In the genomic region with DNA sequence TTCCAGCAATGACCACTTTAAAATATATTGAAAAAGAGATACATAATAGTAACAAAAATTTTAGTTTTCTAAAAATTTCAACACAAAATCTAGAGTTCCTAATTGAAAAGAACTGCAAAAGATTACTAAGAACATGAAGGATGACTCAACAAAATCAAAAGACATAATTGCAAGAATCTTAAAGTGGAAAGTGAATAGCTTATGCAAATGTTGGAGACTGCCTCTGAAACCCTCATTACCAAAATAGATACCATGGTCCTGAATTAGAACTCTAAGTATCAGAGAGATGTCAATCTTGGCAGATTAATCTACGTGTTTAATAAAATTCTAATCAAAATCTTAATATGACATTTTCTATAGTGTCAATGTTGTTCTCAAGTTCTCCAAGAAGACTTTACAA, we compare ENCODE assay signal across 15 cellular contexts.
DNase-seq lines count a peak whose midpoint lies in the region; ATAC-seq, FAIRE-seq and TF ChIP-seq lines count a peak whose summit lies in the region.
"Had no signal": no experiment of that assay in that cellular context is flagged by ENCODE, and none has a peak within 500 bp of the region (broad histone marks: within the 10 kb centered on the region; RNA-seq: fewer than 3 reads in every experiment).

No MANE protein-coding gene starts in this region.

- H3K4me1 ChIP-seq in A549: no peaks in the 10 kb centered on the region
- no peaks in the 10 kb centered on the region for H3K4me1 ChIP-seq in upper lobe of left lung
- H3K4me1 ChIP-seq: tibial artery had no signal

- H3K4me2 ChIP-seq in A549: no peak overlapping the region

- H3K27ac ChIP-seq in A549: no peak overlapping the region
- H3K27ac ChIP-seq in upper lobe of left lung: no peak overlapping the region
- H3K27ac ChIP-seq: ovary, SK-N-MC, tibial artery had no signal

- CTCF ChIA-PET in A549 (lab: Yijun Ruan, JAX): no interaction called here

- 11% methylated on average over 1 of the region's 1 CpG for WGBS in A549 (ENCODE audit: missing lambda C conversion rate)
- WGBS in upper lobe of left lung, 2 donors: 91 to 95% methylated on average over 1 of the region's 1 CpG

- DNase-seq in A549 (ENCODE audit: low read depth in 1 of 2, low spot score in 1 of 2): no peak
- no peak for DNase-seq in foreskin melanocyte
- DNase-seq in NCI-H1694 treated with DMSO at 0.1 percent for 48 hours (lab: John Stamatoyannopoulos, UW): no peak
- no peak for DNase-seq in upper lobe of left lung
- DNase-seq in middle frontal gyrus (ENCODE audit: extremely low spot score, low spot score): no peak
- DNase-seq: 8988T, NCI-H2107, ovary, tibial artery had no signal

- no peaks in the 10 kb centered on the region for H3K36me3 ChIP-seq in upper lobe of left lung
- H3K36me3 ChIP-seq: ovary, tibial artery had no signal

- H3K9me3 ChIP-seq in A549: no peaks in the 10 kb centered on the region
- no peaks in the 10 kb centered on the region for H3K9me3 ChIP-seq in upper lobe of left lung
- H3K9me3 ChIP-seq: ovary, tibial artery had no signal

- TF ChIP-seq CTCF in A549 (IDR thresholded peaks at IDR 0.05): no peak
- no peak for TF ChIP-seq CTCF in upper lobe of left lung (IDR thresholded peaks at IDR 0.05)

- TF ChIP-seq EP300 in A549 (IDR thresholded peaks at IDR 0.05): no peak
- TF ChIP-seq EP300 in upper lobe of left lung (IDR thresholded peaks at IDR 0.05): no peak

- TF ChIP-seq RAD21 in A549 (conservative IDR thresholded peaks at IDR 0.05 in 1 of 2, IDR thresholded peaks at IDR 0.05 in 1 of 2): no peak

- POLR2A ChIA-PET in A549 (lab: Yijun Ruan, JAX): no interaction called here

- H3K4me3 ChIP-seq in A549 (no peak overlapping the region), upper lobe of left lung (no peak overlapping the region)
- H3K4me3 ChIP-seq: ovary, SK-N-MC, tibial artery had no signal

- TF ChIP-seq POLR2A in A549 (IDR thresholded peaks at IDR 0.05; ENCODE audit: low read length) (no peak), upper lobe of left lung (IDR thresholded peaks at IDR 0.05) (no peak)

- ATAC-seq in A549: no peak
- ATAC-seq in GM19328 (IDR thresholded peaks at IDR 0.05; ENCODE audit: unreplicated experiment): peak; percentile 87
- ATAC-seq in HG02610 (IDR thresholded peaks at IDR 0.05; ENCODE audit: unreplicated experiment): peak; percentile 92
- ATAC-seq in HG03354 (IDR thresholded peaks at IDR 0.05; ENCODE audit: poor library complexity, severe bottlenecking, unreplicated experiment): peak; percentile 77
- no peak for ATAC-seq in upper lobe of left lung (ENCODE audit: low FRiP score in 2 of 2)

- no peaks in the 10 kb centered on the region for H3K27me3 ChIP-seq in upper lobe of left lung
- H3K27me3 ChIP-seq: ovary, tibial artery had no signal

- FAIRE-seq in A549 (lab: Jason Lieb, UNC): no peak
- FAIRE-seq: endometrium, islet of Langerhans had no signal

TF ChIP-seq in A549, 52 proteins besides CTCF, POLR2A, EP300 and RAD21:
- TF ChIP-seq MAFK (IDR thresholded peaks at IDR 0.05; ENCODE audit: partially characterized antibody) (peak; percentile 12), CBX2 (IDR thresholded peaks at IDR 0.05; ENCODE audit: borderline replicate concordance, low read depth) (no peak)

Comparison
In these comparisons a context has a peak if more than half of its experiments do, and no peak if none do; other contexts are left out.
1. ATAC-seq: peak in GM19328 (single experiment), HG02610 (single experiment) and HG03354 (single experiment); none in A549 (0 of 2) and upper lobe of left lung (0 of 2).